ENCODE assay signal across 10 cellular contexts in the genomic region with DNA sequence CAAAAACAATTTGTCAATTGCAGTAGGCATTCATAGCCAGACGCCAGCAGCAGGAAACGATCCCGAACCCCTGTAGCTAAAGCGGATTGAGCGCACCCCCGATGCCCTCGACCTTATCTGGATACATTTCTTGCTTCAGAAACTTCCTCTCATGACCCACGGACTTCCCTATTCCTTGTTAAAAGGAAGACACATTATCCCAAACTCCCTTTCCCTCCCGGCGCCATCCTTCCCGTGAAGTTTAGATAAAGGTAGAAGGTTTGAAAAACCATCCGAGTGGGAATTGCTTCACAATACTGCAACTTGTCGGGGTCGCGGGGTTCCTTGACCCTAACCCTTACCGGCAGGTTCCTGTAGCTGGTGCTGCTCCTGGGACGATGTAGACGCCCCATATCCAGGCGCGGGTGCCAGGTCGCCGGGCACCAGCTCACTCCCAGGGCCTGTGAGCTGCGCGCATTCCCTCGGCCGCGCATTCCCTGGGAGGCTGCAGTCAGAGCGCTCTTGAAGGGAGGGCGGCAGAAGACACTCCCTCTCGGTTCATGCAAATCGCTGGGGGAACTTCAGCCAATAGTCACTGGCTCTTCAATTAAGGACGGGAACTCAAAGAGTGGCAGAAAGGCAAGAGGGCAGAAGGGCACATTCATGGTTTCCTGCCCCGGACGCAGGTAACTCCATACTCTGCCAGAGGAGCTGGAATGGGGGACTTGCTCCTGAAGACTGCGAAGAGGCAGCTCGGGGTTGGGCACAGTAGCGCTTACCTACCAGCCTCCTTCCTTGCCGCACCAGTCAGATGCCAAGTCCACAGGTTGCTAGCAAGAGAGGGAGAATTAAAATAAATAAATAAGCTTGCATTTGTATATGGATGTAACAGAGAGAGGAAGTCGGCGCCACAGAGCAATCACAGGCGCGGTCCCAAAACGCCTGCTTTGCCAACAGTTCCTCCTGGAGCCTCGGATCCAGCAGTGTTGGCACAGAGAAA. TPM values are rescaled to one million over a fixed set of nuclear protein-coding genes. Genes with fewer than 3 reads are reported as not detected.
DNase-seq lines count a peak whose midpoint lies in the region; ATAC-seq lines count a peak whose summit lies in the region.
"Had no signal": no experiment of that assay in that cellular context is flagged by ENCODE, and none has a peak within 500 bp of the region (broad histone marks: within the 10 kb centered on the region; RNA-seq: fewer than 3 reads in every experiment).

No MANE protein-coding gene starts in this region.

- H3K9ac ChIP-seq in mucosa of stomach (ENCODE audit: low read length) = peak overlapping the region; percentile 45

- peak; percentile 39 for DNase-seq in Daoy (ENCODE audit: low read depth)
- peak; percentile 70 for DNase-seq in NCI-H774 (lab: John Stamatoyannopoulos, UW)
- DNase-seq in epidermal melanocyte (ENCODE audit: insufficient read length, low spot score) = peak; percentile 64
- DNase-seq in mesenteric fat pad (ENCODE audit: low spot score) = no peak
- DNase-seq in stimulated activated CD4-positive, alpha-beta T cell treated with anti-CD3 and anti-CD28 coated beads, Interleukin-1b, Interleukin-23, amount 100 ng/mL, for 48 hours = no peak
- DNase-seq in activated naive CD4-positive, alpha-beta T cell treated with anti-CD3 and anti-CD28 coated beads, Interleukin-2, amount 50 U/mL, for 72 hours (ENCODE audit: low spot score in 2 of 2) = no peak

- peaks cover 12% of the 10 kb centered on the region for H3K27me3 ChIP-seq in mucosa of stomach (ENCODE audit: control insufficient read depth, insufficient read depth, low read length)

- H3K4me3 ChIP-seq in mucosa of stomach (ENCODE audit: low read length) = peak overlapping the region; percentile 10
- H3K4me3 ChIP-seq: GM12878 had no signal

- ATAC-seq in HG03095 (IDR thresholded peaks at IDR 0.05; ENCODE audit: unreplicated experiment) = no peak
- ATAC-seq in activated naive CD4-positive, alpha-beta T cell treated with anti-CD3 and anti-CD28 coated beads, Interleukin-2, amount 50 U/mL, for 72 hours = no peak
- ATAC-seq: GM12878 had no signal

- H3K27ac Mint-ChIP-seq in activated naive CD4-positive, alpha-beta T cell treated with anti-CD3 and anti-CD28 coated beads, Interleukin-2, amount 50 U/mL, for 72 hours = no peak overlapping the region

- H3K4me1 ChIP-seq in mucosa of stomach (ENCODE audit: control insufficient read depth, insufficient read depth, low read length) = no peaks in the 10 kb centered on the region

- peaks cover 7 to 11% of the 10 kb centered on the region in 2 donors for H3K36me3 Mint-ChIP-seq in activated naive CD4-positive, alpha-beta T cell treated with anti-CD3 and anti-CD28 coated beads, Interleukin-2, amount 50 U/mL, for 72 hours

- no peaks in the 10 kb centered on the region for H3K36me3 ChIP-seq in mucosa of stomach (ENCODE audit: control insufficient read depth, insufficient read depth, low read length)

- peaks cover 8 to 12% of the 10 kb centered on the region in 2 donors for H3K9me3 Mint-ChIP-seq in activated naive CD4-positive, alpha-beta T cell treated with anti-CD3 and anti-CD28 coated beads, Interleukin-2, amount 50 U/mL, for 72 hours

- H3K9me3 ChIP-seq in mucosa of stomach (ENCODE audit: control insufficient read depth, low read length) = no peaks in the 10 kb centered on the region

RNA-seq across cellular contexts. Expression of a gene that starts 0.7 kb away (rescaled TPM):
- total RNA-seq in Daoy (2014; rRNA removed; shearing (Covaris generic)) = 0.11 and 0.21 TPM in 2 replicates
- 0.10 TPM for total RNA-seq in mesenteric fat pad
- total RNA-seq in activated naive CD4-positive, alpha-beta T cell treated with anti-CD3 and anti-CD28 coated beads, Interleukin-2, amount 50 U/mL, for 72 hours = not detected
- total RNA-seq: activated CD8-positive, alpha-beta memory T cell treated with anti-CD3 and anti-CD28 coated beads for 36 hours; GM12878 had no signal

Comparison
In these comparisons a context has a peak if more than half of its experiments do, and no peak if none do; other contexts are left out.
1. DNase-seq: peak in Daoy (single experiment), NCI-H774 (single experiment) and epidermal melanocyte (single experiment); none in mesenteric fat pad (single experiment), stimulated activated CD4-positive, alpha-beta T cell treated with anti-CD3 and anti-CD28 coated beads, Interleukin-1b, Interleukin-23, amount 100 ng/mL, for 48 hours (single experiment) and activated naive CD4-positive, alpha-beta T cell treated with anti-CD3 and anti-CD28 coated beads, Interleukin-2, amount 50 U/mL, for 72 hours (0 of 2).